Comparison of ENCODE assay signal across 26 cellular contexts in genomic region chr2:25972049-25972823, GRCh38. TPM values are rescaled to one million over a fixed set of nuclear protein-coding genes. Genes with fewer than 3 reads are reported as not detected.
DNase-seq lines count a peak whose midpoint lies in the region; ATAC-seq, FAIRE-seq and TF ChIP-seq lines count a peak whose summit lies in the region.
"Had no signal": no experiment of that assay in that cellular context is flagged by ENCODE, and none has a peak within 500 bp of the region (broad histone marks: within the 10 kb centered on the region; RNA-seq: fewer than 3 reads in every experiment).

No MANE protein-coding gene starts in this region.

- H3K9me3 ChIP-seq in heart left ventricle, result no peaks in the 10 kb centered on the region
- H3K9me3 ChIP-seq in K562 (replicated peaks; ENCODE audit: control insufficient read depth, insufficient read depth, low read depth, low read length), result no peaks in the 10 kb centered on the region
- no peaks in the 10 kb centered on the region for H3K9me3 ChIP-seq in tibial nerve
- H3K9me3 ChIP-seq: mucosa of descending colon, prostate gland had no signal

- peak; percentile 16 for ATAC-seq in Right ventricle myocardium inferior
- ATAC-seq in heart left ventricle, result no peak
- peak; percentile 71 for ATAC-seq in K562
- ATAC-seq in HG03175 (IDR thresholded peaks at IDR 0.05; ENCODE audit: unreplicated experiment), result no peak
- ATAC-seq: mucosa of descending colon had no signal

- no peaks in the 10 kb centered on the region for H3K27me3 ChIP-seq in heart left ventricle
- H3K27me3 ChIP-seq in K562 (ENCODE audit: control insufficient read depth in 2 of 2, insufficient read depth in 2 of 2, low read length in 2 of 2), result no peaks in the 10 kb centered on the region
- no peaks in the 10 kb centered on the region for H3K27me3 ChIP-seq in tibial nerve
- H3K27me3 ChIP-seq: hepatocyte, neural progenitor cell had no signal

- no peak overlapping the region for H3K27ac ChIP-seq in heart left ventricle
- no peak overlapping the region; the same call in 2 of the 3 replicates for H3K27ac ChIP-seq in K562 (ENCODE audit: extremely low read depth, low read depth, low read length)
- H3K27ac ChIP-seq in tibial nerve, result peak overlapping the region; percentile 51 to 85 (median 68)
- H3K27ac ChIP-seq: hepatocyte, neural progenitor cell, prostate gland had no signal

- FAIRE-seq in K562 (lab: Jason Lieb, UNC), result peak; percentile 80
- FAIRE-seq: GM12891 had no signal

- TF ChIP-seq EP300 in K562 (IDR thresholded peaks at IDR 0.05; ENCODE audit: low read length) (no peak), tibial nerve (IDR thresholded peaks at IDR 0.05) (peak in 1 of 2 donors; percentile 59)

- WGBS in heart left ventricle, 4 donors, result 77 to 81% (median 78%) methylated on average over 7 of the region's 7 CpGs
- 33% methylated on average over 7 of the region's 7 CpGs for WGBS in K562 (ENCODE audit: insufficient coverage, low coverage, missing lambda C conversion rate)
- WGBS in tibial nerve, 2 donors, result 61% methylated on average over 7 of the region's 7 CpGs

- H3K4me3 ChIP-seq in heart left ventricle (no peak overlapping the region), K562 (no peak overlapping the region), tibial nerve (no peak overlapping the region)
- H3K4me3 ChIP-seq: hepatocyte, mucosa of descending colon, neural progenitor cell, prostate gland had no signal

- peaks cover 0 to 3% (median 0%) of the 10 kb centered on the region in 12 donors for H3K4me1 ChIP-seq in heart left ventricle
- peaks cover 6 to 7% of the 10 kb centered on the region in 2 experiments; a peak in 2 of 5 replicates for H3K4me1 ChIP-seq in K562 (replicated peaks in 1 of 2; ENCODE audit: control insufficient read depth in 2 of 2, insufficient read depth in 2 of 2, low read length in 2 of 2)
- H3K4me1 ChIP-seq in tibial nerve, result peaks cover 0 to 26% (median 0%) of the 10 kb centered on the region in 4 donors
- H3K4me1 ChIP-seq: neural progenitor cell, prostate gland had no signal

- H3K36me3 ChIP-seq in heart left ventricle (peaks cover 0 to 2% (median 0%) of the 10 kb centered on the region in 9 donors), K562 (ENCODE audit: control insufficient read depth, insufficient read depth, low read length) (no peaks in the 10 kb centered on the region; the same call in 2 of the 3 replicates), tibial nerve (peaks cover 0 to 20% (median 0%) of the 10 kb centered on the region in 3 donors)
- H3K36me3 ChIP-seq: prostate gland had no signal

- intact Hi-C loops in Right ventricle myocardium inferior (cut with DNase I), result no loop called here
- intact Hi-C loops in heart left ventricle (cut with DNase I), result no loop called here
- intact Hi-C loops in K562 (cut with micrococcal nuclease), result no loop called here

- H3K4me2 ChIP-seq in K562 (ENCODE audit: insufficient read depth, low read length), result no peak overlapping the region
- H3K4me2 ChIP-seq: hepatocyte, neural progenitor cell had no signal

- TF ChIP-seq POLR2A in heart left ventricle (IDR thresholded peaks at IDR 0.05), result no peak
- no peak for TF ChIP-seq POLR2A in K562 (conservative IDR thresholded peaks at IDR 0.05)
- peak in 1 of 2 donors; percentile 15 for TF ChIP-seq POLR2A in tibial nerve (IDR thresholded peaks at IDR 0.05)

- CTCF ChIA-PET in K562 (lab: Yijun Ruan, JAX; ENCODE audit: low intra/inter-chr PET ratio), result no interaction called here

- no peak for TF ChIP-seq RAD21 in K562 (CRISPR knock-in tag; conservative IDR thresholded peaks at IDR 0.05 in 1 of 2, IDR thresholded peaks at IDR 0.05 in 1 of 2)

- H2AFZ ChIP-seq in K562 (ENCODE audit: low read depth, low read length), result no peak overlapping the region
- H2AFZ ChIP-seq: hepatocyte, neural progenitor cell had no signal

- no TSS peak for BruUV-seq in K562 (replicated peaks; lab: Mats Ljungman, UMichigan)

- TF ChIP-seq CTCF in heart left ventricle (IDR thresholded peaks at IDR 0.05) (no peak), K562 (IDR thresholded peaks at IDR 0.05 in 2 of 3, conservative IDR thresholded peaks at IDR 0.05 in 1 of 3; ENCODE audit: insufficient read depth in 2 of 3, low read depth in 1 of 3, low read length in 3 of 3) (no peak), tibial nerve (IDR thresholded peaks at IDR 0.05) (no peak)

- H3K9me1 ChIP-seq in K562 (ENCODE audit: control insufficient read depth, insufficient read depth, low read length), result no peaks in the 10 kb centered on the region

- in situ Hi-C loops in K562 (cut with MboI), result no loop called here

- POLR2A ChIA-PET in K562 (lab: Yijun Ruan, JAX), result interaction anchor here (1.0 kb wide), 1 partner anchor 10 kb away, joined by 4 read pairs; the partner anchor contains the start of gene KIF3C

- H3K79me2 ChIP-seq in K562 (ENCODE audit: control insufficient read depth, insufficient read depth, low read length), result no peaks in the 10 kb centered on the region; the same call in 2 of the 3 replicates
- H3K79me2 ChIP-seq: hepatocyte had no signal

- H3K9ac ChIP-seq in K562 (ENCODE audit: insufficient read depth in 1 of 2, low read depth in 2 of 2, low read length in 2 of 2), result peak overlapping the region in 1 of 2 experiments; percentile 23; a peak in 1 of 4 replicates
- H3K9ac ChIP-seq: neural progenitor cell had no signal

- DNase-seq in Right ventricle myocardium inferior (ENCODE audit: missing footprints) (no peak), heart left ventricle (no peak), K562 (ENCODE audit: extremely low read depth in 1 of 4, low spot score in 3 of 4) (peak in 1 of 4 experiments; percentile 26), iris pigment epithelial cell (ENCODE audit: low read depth) (peak; percentile 69), tibial nerve (ENCODE audit: low spot score in 2 of 2) (no peak), NCI-H2081 (lab: John Stamatoyannopoulos, UW) (no peak), superior temporal gyrus (ENCODE audit: extremely low spot score) (no peak)
- DNase-seq: 8988T; activated CD4-positive, alpha-beta T cell treated with anti-CD3 and anti-CD28 coated beads, Interleukin-2, amount 50 U/mL, for 48 hours; activated CD4-positive, CD25-positive, alpha-beta regulatory T cell; activated naive CD8-positive, alpha-beta T cell treated with anti-CD3 and anti-CD28 coated beads, Interleukin-2, amount 10 ng/mL, durations not matched to agents 7 days and 5 days; AML-193; CD8-positive, alpha-beta memory T cell; DMS79; mucosa of descending colon; NCI-H1105; NCI-H2107; NCI-H524 treated with DMSO at 0.1 percent for 48 hours; RPMI8226; stimulated activated CD4-positive, alpha-beta T cell treated with anti-CD3 and anti-CD28 coated beads, Interleukin-4, amount 100 ng/mL, for 1 hour; stimulated activated naive CD4-positive, alpha-beta T cell treated with Interleukin-2 at 50 U/mL for 16 hours had no signal

- peaks cover 6% of the 10 kb centered on the region; the same call in 1 of the 2 replicates for H4K20me1 ChIP-seq in K562 (replicated peaks; ENCODE audit: control insufficient read depth, insufficient read depth, low read length)

TF ChIP-seq in K562, 482 proteins besides CTCF, POLR2A, EP300 and RAD21 (continues in another document):
- TF ChIP-seq SIN3B (IDR thresholded peaks at IDR 0.05; ENCODE audit: low read depth) (no peak), FOXK1 (CRISPR knock-in tag; IDR thresholded peaks at IDR 0.05; ENCODE audit: borderline replicate concordance) (no peak), ATF6 (CRISPR knock-in tag; IDR thresholded peaks at IDR 0.05) (no peak)

RNA-seq across cellular contexts. Expression of gene KIF3C, which starts 10.1 kb away (rescaled TPM):
- total RNA-seq in Right ventricle myocardium inferior, result 3.1 TPM
- total RNA-seq in heart left ventricle, result 1 to 10 TPM in 8 of 9 donors, under 1 TPM in 1; 0.93 to 8.9 (median 3.1) TPM
- polyA plus RNA-seq in heart left ventricle, result 1 to 10 TPM; 1.3 to 1.8 TPM
- total RNA-seq in K562 (2011; cell fraction: chromatin; rRNA removed; ENCODE audit: low replicate concordance), result 12.0 and 22.8 TPM in 2 replicates
- total RNA-seq in K562 (2011; cell fraction: nucleolus; rRNA removed), result 10.4 and 12.0 TPM in 2 replicates
- total RNA-seq in K562 (2011; cell fraction: nucleoplasm; rRNA removed), result 8.7 and 9.9 TPM in 2 replicates
- total RNA-seq in K562 (2014; rRNA removed), result 3.3 and 5.9 TPM in 2 replicates
- total RNA-seq in K562 (2014; rRNA removed; fragmentation: Illumina TruSeq; extraction: Trizol), result 1.9 and 2.1 TPM in 2 replicates
- total RNA-seq in K562 (2015; rRNA removed; fragmentation: Illumina TruSeq; extraction: Trizol), result 1.6 and 1.8 TPM in 2 replicates
- total RNA-seq in K562 (2021), result 6.1 and 6.7 TPM in 2 replicates
- polyA plus RNA-seq in K562 (2011; rRNA removed), result 3.1 and 3.3 TPM in 2 replicates
- polyA plus RNA-seq in K562 (2011; cell fraction: cytosol; rRNA removed), result 3.2 and 3.9 TPM in 2 replicates
- 2.2 and 3.3 TPM in 2 replicates for polyA plus RNA-seq in K562 (2011; cell fraction: nucleus; rRNA removed)
- 4.8 and 6.5 TPM in 2 replicates for polyA plus RNA-seq in K562 (2012)
- polyA plus RNA-seq in K562 (2014; fragmentation: Illumina TruSeq; extraction: Trizol), result 4.0 and 5.0 TPM in 2 replicates
- under 1 TPM; 0.69 to 0.88 TPM for polyA plus RNA-seq in K562 (2014; fragmentation: Nextera tagmentation; extraction: Ambion mirVana)
- polyA plus RNA-seq in K562 (2014; rRNA removed), result 3.3 and 3.4 TPM in 2 replicates
- polyA minus RNA-seq in K562 (2011; rRNA and poly(A)+ RNA removed), result 3.7 and 6.1 TPM in 2 replicates
- polyA minus RNA-seq in K562 (2011; cell fraction: cytosol; rRNA and poly(A)+ RNA removed), result 4.3 and 4.5 TPM in 2 replicates
- polyA minus RNA-seq in K562 (2011; cell fraction: nucleus; rRNA and poly(A)+ RNA removed), result 4.4 and 7.3 TPM in 2 replicates
- 10 to 100 TPM; 20.2 to 31.9 (median 22.8) TPM for total RNA-seq in tibial nerve

Comparison
In these comparisons a context has a peak if more than half of its experiments do, and no peak if none do; other contexts are left out.
1. ATAC-seq: peak in Right ventricle myocardium inferior (single experiment) and K562 (single experiment); none in heart left ventricle (0 of 4) and HG03175 (single experiment).
2. H3K27ac ChIP-seq: peak in tibial nerve (4 of 4); none in heart left ventricle (0 of 12) and K562 (single experiment).